17 cellular contexts compared by ENCODE assay signal in genomic region chr7:150753239-150753638, GRCh38. TPM values are rescaled to one million over a fixed set of nuclear protein-coding genes. Genes with fewer than 3 reads are reported as not detected.
DNase-seq lines count a peak whose midpoint lies in the region; ATAC-seq and TF ChIP-seq lines count a peak whose summit lies in the region.
"Had no signal": no experiment of that assay in that cellular context is flagged by ENCODE, and none has a peak within 500 bp of the region (broad histone marks: within the 10 kb centered on the region; RNA-seq: fewer than 3 reads in every experiment).

No MANE protein-coding gene starts in this region.

- H3K27me3 Mint-ChIP-seq in dendritic cell treated with granulocyte-macrophage colony-stimulating factor and Interleukin-4, amounts not matched to agents 40 ng/mL and 50 ng/mL, for 4 days = peaks cover 4% of the 10 kb centered on the region

- no peak for TF ChIP-seq CTCF in heart left ventricle (IDR thresholded peaks at IDR 0.05)
- TF ChIP-seq CTCF in OCI-LY3 (IDR thresholded peaks at IDR 0.05; ENCODE audit: low read depth, low read length) = no peak

- H3K4me3 Mint-ChIP-seq in dendritic cell treated with granulocyte-macrophage colony-stimulating factor and Interleukin-4, amounts not matched to agents 40 ng/mL and 50 ng/mL, for 4 days = no peak overlapping the region

- H3K4me3 ChIP-seq in heart left ventricle (no peak overlapping the region), OCI-LY3 (ENCODE audit: low read length) (0 out of 2 replicates have a peak overlapping the region, but pooled peaks have one; percentile 17)
- H3K4me3 ChIP-seq: body of pancreas, gastroesophageal sphincter had no signal

- no peaks in the 10 kb centered on the region for H4K20me1 ChIP-seq in OCI-LY3 (ENCODE audit: insufficient read depth, low read length)

- H3K36me3 ChIP-seq in heart left ventricle (no peaks in the 10 kb centered on the region), OCI-LY3 (replicated peaks; ENCODE audit: low read depth, low read length) (no peaks in the 10 kb centered on the region)
- H3K36me3 ChIP-seq: gastroesophageal sphincter had no signal

- no peak overlapping the region for H3K9ac ChIP-seq in OCI-LY3 (ENCODE audit: low read length)

- H3K9me3 Mint-ChIP-seq in dendritic cell treated with granulocyte-macrophage colony-stimulating factor and Interleukin-4, amounts not matched to agents 40 ng/mL and 50 ng/mL, for 4 days = no peaks in the 10 kb centered on the region

- H3K4me1 Mint-ChIP-seq in dendritic cell treated with granulocyte-macrophage colony-stimulating factor and Interleukin-4, amounts not matched to agents 40 ng/mL and 50 ng/mL, for 4 days (ENCODE audit: low read depth) = peaks cover 28% of the 10 kb centered on the region

- no peak for DNase-seq in heart left ventricle
- no peak for DNase-seq in left ventricle myocardium superior
- DNase-seq in substantia nigra (lab: John Stamatoyannopoulos, UW) = peak in 6 of 49 donors; percentile 2 to 35 (median 11)
- DNase-seq in iPS-NIHi11 (ENCODE audit: low spot score) = no peak
- no peak for DNase-seq in NCI-H1436 treated with DMSO at 0.1 percent for 48 hours (lab: John Stamatoyannopoulos, UW)
- DNase-seq: activated effector memory CD4-positive, alpha-beta T cell treated with anti-CD3 and anti-CD28 coated beads, Interleukin-2, amount 50 U/mL, for 16 hours; mesendoderm; NCI-H1930; NCI-H510A; OCI-M1 had no signal

- H3K9me3 ChIP-seq in heart left ventricle (no peaks in the 10 kb centered on the region), OCI-LY3 (ENCODE audit: insufficient read depth, low read length) (no peaks in the 10 kb centered on the region)
- H3K9me3 ChIP-seq: body of pancreas, gastroesophageal sphincter had no signal

- 38 to 55% (median 48%) methylated on average over 6 of the region's 6 CpGs for WGBS in heart left ventricle, 4 donors

- H2AFZ ChIP-seq in OCI-LY3 (ENCODE audit: low read depth, low read length) = peak overlapping the region; percentile 58; the same call in 1 of the 2 replicates

- H3K36me3 Mint-ChIP-seq in dendritic cell treated with granulocyte-macrophage colony-stimulating factor and Interleukin-4, amounts not matched to agents 40 ng/mL and 50 ng/mL, for 4 days (ENCODE audit: low read depth) = no peaks in the 10 kb centered on the region

- H3K27ac ChIP-seq in heart left ventricle = peak overlapping the region in 9 of 12 donors; percentile 42 to 90 (median 81)
- no peak overlapping the region for H3K27ac ChIP-seq in OCI-LY3 (ENCODE audit: low read length)
- H3K27ac ChIP-seq in substantia nigra (ENCODE audit: low read depth, low read length, poor library complexity, severe bottlenecking) = peak overlapping the region; percentile 26
- H3K27ac ChIP-seq: body of pancreas, epithelial cell of prostate, gastroesophageal sphincter had no signal

- no peak for TF ChIP-seq POLR2A in heart left ventricle (IDR thresholded peaks at IDR 0.05)

- peak overlapping the region; percentile 57 for H3K4me2 ChIP-seq in OCI-LY3 (ENCODE audit: low read length)

- no peaks in the 10 kb centered on the region for H3K27me3 ChIP-seq in heart left ventricle
- 0 out of 2 replicates have a peak, but pooled peaks cover 4% of the 10 kb centered on the region for H3K27me3 ChIP-seq in OCI-LY3 (ENCODE audit: low read depth, low read length)
- H3K27me3 ChIP-seq: body of pancreas, gastroesophageal sphincter had no signal

- no peaks in the 10 kb centered on the region for H3K79me2 ChIP-seq in OCI-LY3 (ENCODE audit: low read length)

- H3K4me1 ChIP-seq in heart left ventricle (peaks cover 0 to 61% (median 41%) of the 10 kb centered on the region in 12 donors), OCI-LY3 (ENCODE audit: low read length) (peaks cover 18% of the 10 kb centered on the region)

- H3K27ac Mint-ChIP-seq in dendritic cell treated with granulocyte-macrophage colony-stimulating factor and Interleukin-4, amounts not matched to agents 40 ng/mL and 50 ng/mL, for 4 days = peak overlapping the region; percentile 52

- ATAC-seq in heart left ventricle = no peak
- ATAC-seq in left ventricle myocardium superior = no peak
- ATAC-seq in HG03378 (IDR thresholded peaks at IDR 0.05; ENCODE audit: unreplicated experiment) = no peak
- ATAC-seq: body of pancreas, gastroesophageal sphincter had no signal

- intact Hi-C loops in heart left ventricle (cut with DNase I) (loop anchor here in 3 of 10 donors (5.0 to 10.0 kb wide), 4 partner anchors 121 to 468 kb away; partner anchors contain the start of gene GIMAP6 (in 1 of the 3)), left ventricle myocardium superior (cut with micrococcal nuclease) (no loop called here)
- intact Hi-C loops in dendritic cell treated with granulocyte-macrophage colony-stimulating factor and Interleukin-4, amounts not matched to agents 40 ng/mL and 50 ng/mL, for 4 days (cut with micrococcal nuclease) = no loop called here

RNA-seq across cellular contexts. Expression of gene GIMAP5, which starts 16.0 kb away (rescaled TPM):
- total RNA-seq in heart left ventricle = 10 to 100 TPM in 8 of 9 donors, 1 to 10 TPM in 1; 6.4 to 40.4 (median 12.2) TPM
- 10 to 100 TPM; 22.1 to 22.2 TPM for polyA plus RNA-seq in heart left ventricle
- 9.8 TPM for total RNA-seq in left ventricle myocardium superior
- total RNA-seq: MCF 10A had no signal

RNA-seq across cellular contexts. Expression of gene GIMAP1, which starts 36.8 kb away (rescaled TPM):
- total RNA-seq in heart left ventricle (1 to 10 TPM; 3.4 to 9.2 (median 5.8) TPM), left ventricle myocardium superior (6.7 TPM)
- polyA plus RNA-seq in heart left ventricle = 1 to 10 TPM; 7.7 to 9.7 TPM
- total RNA-seq: MCF 10A had no signal

RNA-seq across cellular contexts. Expression of gene TMEM176B, which starts 46.9 kb away (rescaled TPM):
- total RNA-seq in heart left ventricle = 100 to 1,000 TPM in 3 of 9 donors, 10 to 100 TPM in 6; 25.1 to 137 (median 84.4) TPM
- polyA plus RNA-seq in heart left ventricle = 10 to 100 TPM; 18.9 to 21.2 TPM
- total RNA-seq in left ventricle myocardium superior = 45.2 TPM

RNA-seq across cellular contexts. Expression of gene TMEM176A, which starts 47.3 kb away (rescaled TPM):
- total RNA-seq in heart left ventricle (10 to 100 TPM; 11.7 to 77.1 (median 37.9) TPM), left ventricle myocardium superior (30.1 TPM)
- polyA plus RNA-seq in heart left ventricle = 10 to 100 TPM; 10.2 to 17.9 TPM
- total RNA-seq: MCF 10A had no signal
